In genomic region chr12:26239508-26240328, GRCh38 we compare ENCODE assay signal across 12 cellular contexts. TPM values are rescaled to one million over a fixed set of nuclear protein-coding genes. Genes with fewer than 3 reads are reported as not detected.
DNase-seq lines count a peak whose midpoint lies in the region; ATAC-seq, FAIRE-seq and TF ChIP-seq lines count a peak whose summit lies in the region.
"Had no signal": no experiment of that assay in that cellular context is flagged by ENCODE, and none has a peak within 500 bp of the region (broad histone marks: within the 10 kb centered on the region; RNA-seq: fewer than 3 reads in every experiment).

No MANE protein-coding gene starts in this region.

- no peaks in the 10 kb centered on the region for H3K9me3 Mint-ChIP-seq in memory B cell
- H3K9me3 Mint-ChIP-seq in T-helper 2 cell treated with Interferon-gamma antibody and Interleukin-4, amounts not matched to agents 5 μg/mL and 100 μg/mL, for 36 hours: no peaks in the 10 kb centered on the region
- H3K9me3 Mint-ChIP-seq: central memory CD8-positive, alpha-beta T cell had no signal

- peak overlapping the region; percentile 53 for H3K27ac Mint-ChIP-seq in memory B cell
- no peak overlapping the region for H3K27ac Mint-ChIP-seq in T-helper 2 cell treated with Interferon-gamma antibody and Interleukin-4, amounts not matched to agents 5 μg/mL and 100 μg/mL, for 36 hours

- H3K36me3 ChIP-seq in bronchial epithelial cell (ENCODE audit: control insufficient read depth, insufficient read depth, low read length): no peaks in the 10 kb centered on the region
- H3K36me3 ChIP-seq: BLaER1, neutrophil, Peyer's patch had no signal

- ATAC-seq in memory B cell (ENCODE audit: low read depth): no peak
- no peak for ATAC-seq in GM19324 (IDR thresholded peaks at IDR 0.05; ENCODE audit: low FRiP score, unreplicated experiment)

- H3K4me1 Mint-ChIP-seq in memory B cell: no peaks in the 10 kb centered on the region
- no peaks in the 10 kb centered on the region for H3K4me1 Mint-ChIP-seq in T-helper 2 cell treated with Interferon-gamma antibody and Interleukin-4, amounts not matched to agents 5 μg/mL and 100 μg/mL, for 36 hours (ENCODE audit: low read depth)
- H3K4me1 Mint-ChIP-seq: central memory CD8-positive, alpha-beta T cell had no signal

- peaks cover 11% of the 10 kb centered on the region for H3K36me3 Mint-ChIP-seq in memory B cell
- no peaks in the 10 kb centered on the region for H3K36me3 Mint-ChIP-seq in T-helper 2 cell treated with Interferon-gamma antibody and Interleukin-4, amounts not matched to agents 5 μg/mL and 100 μg/mL, for 36 hours (ENCODE audit: low read depth)

- DNase-seq in A172 (ENCODE audit: low spot score): peak; percentile 93
- DNase-seq in LHCN-M2 (ENCODE audit: low read depth): peak; percentile 94
- peak; percentile 82 for DNase-seq in bronchial epithelial cell (ENCODE audit: low read depth)
- no peak for DNase-seq in memory B cell (ENCODE audit: low spot score in 2 of 2)
- no peak for DNase-seq in T-helper 2 cell treated with Interferon-gamma antibody and Interleukin-4, amounts not matched to agents 5 μg/mL and 100 μg/mL, for 36 hours (ENCODE audit: low spot score)
- DNase-seq in GDM1 (lab: John Stamatoyannopoulos, UW): no peak
- no peak for DNase-seq in NCI-H2196 treated with DMSO at 0.1 percent for 48 hours (lab: John Stamatoyannopoulos, UW; ENCODE audit: unreplicated experiment)
- DNase-seq: Peyer's patch had no signal

- no peaks in the 10 kb centered on the region for H3K27me3 Mint-ChIP-seq in memory B cell
- H3K27me3 Mint-ChIP-seq in T-helper 2 cell treated with Interferon-gamma antibody and Interleukin-4, amounts not matched to agents 5 μg/mL and 100 μg/mL, for 36 hours (ENCODE audit: low read depth): peaks cover 3% of the 10 kb centered on the region

- FAIRE-seq in bronchial epithelial cell (lab: Jason Lieb, UNC): no peak

- H3K4me3 Mint-ChIP-seq in memory B cell: no peak overlapping the region
- no peak overlapping the region for H3K4me3 Mint-ChIP-seq in T-helper 2 cell treated with Interferon-gamma antibody and Interleukin-4, amounts not matched to agents 5 μg/mL and 100 μg/mL, for 36 hours
- H3K4me3 Mint-ChIP-seq: central memory CD8-positive, alpha-beta T cell had no signal

- TF ChIP-seq CTCF in bronchial epithelial cell (IDR thresholded peaks at IDR 0.05; ENCODE audit: insufficient read depth, low read length, severe bottlenecking): no peak

- no peaks in the 10 kb centered on the region for H3K27me3 ChIP-seq in bronchial epithelial cell (ENCODE audit: control insufficient read depth, insufficient read depth, low read length)
- H3K27me3 ChIP-seq: BLaER1, neutrophil, Peyer's patch had no signal

- H3K4me3 ChIP-seq in bronchial epithelial cell (ENCODE audit: low read depth, low read length): no peak overlapping the region
- H3K4me3 ChIP-seq: BLaER1, Peyer's patch had no signal

RNA-seq across cellular contexts. Expression of gene SSPN, which starts 44.3 kb away (rescaled TPM):
- 0.93 and 1.3 TPM in 2 replicates for total RNA-seq in A172 (2014; rRNA removed; shearing (Covaris generic))
- total RNA-seq in LHCN-M2 (2014; rRNA removed) (9.0 and 12.8 TPM in 2 replicates), bronchial epithelial cell (0.26 and 0.38 TPM in 2 replicates)
- polyA plus RNA-seq in LHCN-M2 (2012): 7.8 TPM

Comparison
In these comparisons a context has a peak if more than half of its experiments do, and no peak if none do; other contexts are left out.
1. DNase-seq: peak in A172 (single experiment), LHCN-M2 (single experiment) and bronchial epithelial cell (single experiment); none in memory B cell (0 of 2), T-helper 2 cell treated with Interferon-gamma antibody and Interleukin-4, amounts not matched to agents 5 μg/mL and 100 μg/mL, for 36 hours (single experiment), GDM1 (single experiment) and NCI-H2196 treated with DMSO at 0.1 percent for 48 hours (single experiment).